Comparison of ENCODE assay signal across 18 cellular contexts in genomic region chr15:49686626-49687025, GRCh38.
DNase-seq lines count a peak whose midpoint lies in the region; ATAC-seq, FAIRE-seq and TF ChIP-seq lines count a peak whose summit lies in the region.
"Had no signal": no experiment of that assay in that cellular context is flagged by ENCODE, and none has a peak within 500 bp of the region (broad histone marks: within the 10 kb centered on the region; RNA-seq: fewer than 3 reads in every experiment).

No MANE protein-coding gene starts in this region.

- no peak overlapping the region for H4K5ac ChIP-seq in mesendoderm (ENCODE audit: low read length)

- no peaks in the 10 kb centered on the region for H3K9me1 ChIP-seq in endothelial cell of umbilical vein (replicated peaks; ENCODE audit: control insufficient read depth, extremely low read depth, insufficient read depth, low read length)

- TF ChIP-seq CTCF in RWPE1 (conservative IDR thresholded peaks at IDR 0.05; ENCODE audit: low read depth) (no peak), endothelial cell of umbilical vein (IDR thresholded peaks at IDR 0.05; ENCODE audit: extremely low read depth in 1 of 2, insufficient read depth in 1 of 2, low read depth in 1 of 2, low read length in 2 of 2) (no peak), natural killer cell (IDR thresholded peaks at IDR 0.05) (no peak)

- H3K56ac ChIP-seq in mesendoderm (ENCODE audit: low read length) = no peak overlapping the region

- H3K4me1 ChIP-seq in endothelial cell of umbilical vein (ENCODE audit: control insufficient read depth, extremely low read depth, insufficient read depth, low read length) (no peaks in the 10 kb centered on the region), mesendoderm (ENCODE audit: control insufficient read depth, low read depth, low read length) (no peaks in the 10 kb centered on the region)
- H3K4me1 ChIP-seq: suprapubic skin had no signal

- no peak for TF ChIP-seq POLR2A in endothelial cell of umbilical vein (IDR thresholded peaks at IDR 0.05; ENCODE audit: low read depth, low read length)

- no peaks in the 10 kb centered on the region for H3K9me3 Mint-ChIP-seq in natural killer cell

- no peaks in the 10 kb centered on the region for H3K79me2 ChIP-seq in endothelial cell of umbilical vein (ENCODE audit: control insufficient read depth, insufficient read depth, low read length)
- H3K79me2 ChIP-seq in mesendoderm (ENCODE audit: control insufficient read depth, insufficient read depth, low read length) = no peaks in the 10 kb centered on the region

- no CpG with 5 or more reads among the region's 1 CpG for WGBS in mesendoderm (ENCODE audit: extremely low coverage, insufficient coverage, low lambda C conversion rate)

- no peak overlapping the region for H3K4me3 ChIP-seq in endothelial cell of umbilical vein (replicated peaks in 1 of 3; ENCODE audit: insufficient read depth in 1 of 3, low read depth in 1 of 3, low read length in 3 of 3)
- H3K4me3 ChIP-seq in mesendoderm (ENCODE audit: low read length) = no peak overlapping the region
- H3K4me3 ChIP-seq: suprapubic skin had no signal

- dilution Hi-C loops in endothelial cell of umbilical vein (cut with MboI; ENCODE audit: extremely low pct_ligation_motif_present, low sequenced_read_pairs) = no loop called here

- no peak overlapping the region for H3K18ac ChIP-seq in mesendoderm (ENCODE audit: low read length)

- no peaks in the 10 kb centered on the region for H3K9me3 ChIP-seq in endothelial cell of umbilical vein (replicated peaks; ENCODE audit: control insufficient read depth, insufficient read depth, low read length)
- H3K9me3 ChIP-seq: suprapubic skin had no signal

- H3K36me3 ChIP-seq in endothelial cell of umbilical vein (ENCODE audit: control insufficient read depth in 2 of 2, extremely low read depth in 1 of 2, insufficient read depth in 2 of 2, low read length in 2 of 2) (no peaks in the 10 kb centered on the region), mesendoderm (ENCODE audit: control insufficient read depth, insufficient read depth, low read length) (no peaks in the 10 kb centered on the region)
- H3K36me3 ChIP-seq: suprapubic skin had no signal

- intact Hi-C loops in endothelial cell of umbilical vein (cut with micrococcal nuclease) (no loop called here), natural killer cell (cut with micrococcal nuclease) (no loop called here)

- DNase-seq in GM03348 (ENCODE audit: low spot score) (peak; percentile 6), RWPE1 (ENCODE audit: low spot score) (peak; percentile 64), endothelial cell of umbilical vein (ENCODE audit: low read depth, low spot score) (peak; percentile 29), myocyte (ENCODE audit: low read depth) (peak; percentile 22), NCI-H1092 treated with DMSO at 0.1 percent for 48 hours (lab: John Stamatoyannopoulos, UW) (no peak), natural killer cell (no peak), mesendoderm (no peak)
- DNase-seq: activated CD4-positive, alpha-beta T cell treated with anti-CD3 and anti-CD28 coated beads, Interleukin-2, amount 50 U/mL, for 48 hours; amygdala; CD4-positive, alpha-beta memory T cell; DMS53; left colon; NCI-H1092; NCI-H69; T-helper 2 cell had no signal

- no peak overlapping the region for H3K23ac ChIP-seq in mesendoderm (ENCODE audit: low read length)

- H3K4me3 Mint-ChIP-seq in natural killer cell = no peak overlapping the region
- H3K4me3 Mint-ChIP-seq: CD4-positive, alpha-beta memory T cell had no signal

- H3K4me1 Mint-ChIP-seq in natural killer cell = no peaks in the 10 kb centered on the region
- H3K4me1 Mint-ChIP-seq: CD4-positive, alpha-beta memory T cell had no signal

- H4K8ac ChIP-seq in mesendoderm (ENCODE audit: low read depth, low read length) = no peak overlapping the region

- POLR2A ChIA-PET in RWPE1 (lab: Yijun Ruan, JAX; ENCODE audit: low non-redundant PET) (no interaction called here), endothelial cell of umbilical vein (lab: Charles Lee) (no interaction called here)

- no peak overlapping the region for H3K27ac Mint-ChIP-seq in natural killer cell
- H3K27ac Mint-ChIP-seq: CD4-positive, alpha-beta memory T cell had no signal

- no peak overlapping the region for H2BK5ac ChIP-seq in mesendoderm (ENCODE audit: low read length)

- H3K27ac ChIP-seq in RWPE1 (no peak overlapping the region), endothelial cell of umbilical vein (ENCODE audit: insufficient read depth, low read depth, low read length) (no peak overlapping the region), mesendoderm (ENCODE audit: low read depth, low read length) (no peak overlapping the region)
- H3K27ac ChIP-seq: KMS-11, suprapubic skin had no signal

- H4K20me1 ChIP-seq in endothelial cell of umbilical vein (replicated peaks; ENCODE audit: control insufficient read depth, extremely low read depth, insufficient read depth, low read length) = no peaks in the 10 kb centered on the region

- H2AFZ ChIP-seq in endothelial cell of umbilical vein (ENCODE audit: low read depth, low read length) = no peak overlapping the region

- H3K4ac ChIP-seq in mesendoderm (ENCODE audit: low read depth, low read length) = no peak overlapping the region

- no peaks in the 10 kb centered on the region for H3K79me1 ChIP-seq in mesendoderm (ENCODE audit: low read length)

- no peak overlapping the region for H2BK15ac ChIP-seq in mesendoderm (replicated peaks; ENCODE audit: low read depth)

- H3K9ac ChIP-seq in endothelial cell of umbilical vein (replicated peaks; ENCODE audit: extremely low read depth, insufficient read depth, low read length) = no peak overlapping the region
- no peak overlapping the region for H3K9ac ChIP-seq in mesendoderm (ENCODE audit: low read length)
- H3K9ac ChIP-seq: KMS-11 had no signal

- H3K27me3 ChIP-seq in endothelial cell of umbilical vein (ENCODE audit: control insufficient read depth in 2 of 2, insufficient read depth in 2 of 2, low read length in 2 of 2) = peaks cover 0 to 2% of the 10 kb centered on the region in 2 experiments
- H3K27me3 ChIP-seq in mesendoderm (ENCODE audit: insufficient read depth, low read length, poor library complexity) = no peaks in the 10 kb centered on the region
- H3K27me3 ChIP-seq: suprapubic skin had no signal

- no peak overlapping the region for H3K4me2 ChIP-seq in endothelial cell of umbilical vein (ENCODE audit: insufficient read depth, low read length)
- H3K4me2 ChIP-seq in mesendoderm (ENCODE audit: low read length) = no peak overlapping the region
- H3K4me2 ChIP-seq: KMS-11 had no signal

- no TSS peak for BruUV-seq in endothelial cell of umbilical vein (replicated peaks; lab: Mats Ljungman, UMichigan)

- peak; percentile 21 for FAIRE-seq in endothelial cell of umbilical vein (lab: Jason Lieb, UNC)

- peaks cover 4 to 16% of the 10 kb centered on the region in 2 donors for H3K27me3 Mint-ChIP-seq in natural killer cell (ENCODE audit: low read depth in 2 of 2)

- CTCF ChIA-PET in RWPE1 (lab: Yijun Ruan, JAX) (no interaction called here), endothelial cell of umbilical vein (lab: Charles Lee) (no interaction called here)

- H2AK5ac ChIP-seq in mesendoderm (ENCODE audit: low read length) = no peak overlapping the region

- ATAC-seq in GM19397 (IDR thresholded peaks at IDR 0.05; ENCODE audit: unreplicated experiment) = no peak
- no peak for ATAC-seq in natural killer cell
- ATAC-seq: left colon had no signal

- H3K36me3 Mint-ChIP-seq in natural killer cell = no peaks in the 10 kb centered on the region
- H3K36me3 Mint-ChIP-seq: CD4-positive, alpha-beta memory T cell had no signal

- no peak overlapping the region for H2BK120ac ChIP-seq in mesendoderm (ENCODE audit: low read depth, low read length)

TF ChIP-seq in endothelial cell of umbilical vein, 7 proteins besides CTCF, POLR2A, EP300 and RAD21:
- TF ChIP-seq MAX (IDR thresholded peaks at IDR 0.05; ENCODE audit: insufficient read depth, insufficient read length) (no peak), GATA2 (IDR thresholded peaks at IDR 0.05; ENCODE audit: insufficient read depth, insufficient read length, low read depth, low read length) (no peak), JUN (IDR thresholded peaks at IDR 0.05; ENCODE audit: borderline replicate concordance, insufficient read depth, insufficient read length, low read depth) (peak; percentile 8), POLR2AphosphoS5 (IDR thresholded peaks at IDR 0.05; ENCODE audit: insufficient read depth, low read depth, low read length) (no peak), MYC (IDR thresholded peaks at IDR 0.05; ENCODE audit: low read depth, low read length) (no peak), EZH2 (IDR thresholded peaks at IDR 0.05; ENCODE audit: borderline replicate concordance, low read depth, low read length, severe bottlenecking) (no peak), FOS (IDR thresholded peaks at IDR 0.05; ENCODE audit: borderline replicate concordance, insufficient read depth, low read length) (peak; percentile 28)

Comparison
In these comparisons a context has a peak if more than half of its experiments do, and no peak if none do; other contexts are left out.
1. DNase-seq: peak in GM03348 (single experiment), RWPE1 (single experiment), endothelial cell of umbilical vein (single experiment) and myocyte (single experiment); none in NCI-H1092 treated with DMSO at 0.1 percent for 48 hours (single experiment), natural killer cell (single experiment) and mesendoderm (single experiment).